8 cellular contexts compared by ENCODE assay signal in the genomic region with DNA sequence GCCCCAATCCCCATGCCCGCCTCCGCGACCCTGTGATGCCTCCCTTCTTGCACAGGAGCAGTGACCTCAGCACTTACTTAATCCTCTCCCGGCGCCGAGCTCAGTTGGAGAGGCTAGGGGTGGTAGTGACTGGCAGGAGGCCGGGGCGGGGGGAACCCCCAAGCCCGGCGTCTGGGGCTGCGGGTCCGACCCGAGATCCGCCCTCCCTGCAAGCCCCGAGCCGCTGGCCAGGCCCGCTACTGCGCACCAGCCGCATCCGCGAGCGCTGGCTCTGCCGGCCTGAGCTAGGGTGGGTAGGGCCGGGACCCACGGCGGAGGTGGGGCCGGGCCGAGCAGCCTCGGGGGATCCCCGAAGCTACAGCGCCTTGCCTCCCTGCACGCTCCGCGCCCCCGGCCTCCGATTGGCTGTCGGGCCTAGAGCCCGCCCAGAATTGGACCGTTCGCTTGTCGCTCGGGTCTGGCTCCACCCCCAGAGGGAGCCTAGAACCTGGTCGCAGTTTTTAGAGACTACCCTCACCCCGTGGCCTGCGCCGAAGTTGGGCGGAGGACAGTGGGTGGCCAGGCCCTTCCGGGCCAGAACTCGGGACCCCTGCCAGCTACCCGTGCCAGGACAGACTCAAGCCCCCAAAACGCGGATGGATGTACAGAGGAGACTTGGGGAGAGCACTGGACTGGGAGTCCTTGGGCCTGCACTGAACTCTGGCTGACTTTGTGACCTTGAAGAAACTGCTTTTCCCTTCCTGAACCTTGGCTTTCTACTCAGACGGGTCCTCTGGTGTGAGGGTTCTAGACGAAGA.
DNase-seq lines count a peak whose midpoint lies in the region; ATAC-seq and TF ChIP-seq lines count a peak whose summit lies in the region.

A gene (minus strand): TSS at position 362 of the 797 bp plus-strand sequence. CDS start 2,048 bp downstream, outside the sequence.

- peak; percentile 59 for TF ChIP-seq POLR2A in GM18951 (IDR thresholded peaks at IDR 0.05; ENCODE audit: extremely low read depth, insufficient read depth, insufficient read length)

- H3K9me3 ChIP-seq in effector memory CD4-positive, alpha-beta T cell (ENCODE audit: control insufficient read depth, low read length) = no peaks in the 10 kb centered on the region

- peak within 1 kb of the TSS; percentile 79 for H3K27ac ChIP-seq in effector memory CD4-positive, alpha-beta T cell (ENCODE audit: insufficient read depth, low read length, poor library complexity, severe bottlenecking)

- no peaks in the 10 kb centered on the region for H3K27me3 ChIP-seq in effector memory CD4-positive, alpha-beta T cell (replicated peaks; ENCODE audit: control insufficient read depth, insufficient read depth, low read length, poor library complexity, severe bottlenecking)

- ATAC-seq in HG03280 (IDR thresholded peaks at IDR 0.05; ENCODE audit: unreplicated experiment) = peak; percentile 81

- in situ Hi-C loops in GM18951 (cut with MboI; ENCODE audit: low sequenced_read_pairs, unreplicated experiment) = no loop called here

- H3K36me3 ChIP-seq in effector memory CD4-positive, alpha-beta T cell (ENCODE audit: control insufficient read depth, insufficient read depth, low read length) = no peaks in the 10 kb centered on the region

- peak; percentile 55 for DNase-seq in AG09309 (ENCODE audit: low read depth)
- peak; percentile 17 for DNase-seq in NCI-H82 treated with DMSO at 0.1 percent for 48 hours (lab: John Stamatoyannopoulos, UW; ENCODE audit: unreplicated experiment)
- peak; percentile 97 for DNase-seq in activated CD8-positive, alpha-beta memory T cell treated with anti-CD3 and anti-CD28 coated beads for 24 hours
- DNase-seq in effector memory CD4-positive, alpha-beta T cell = peak; percentile 88 to 93 (median 90)
- peak; percentile 94 for DNase-seq in medulla oblongata (ENCODE audit: extremely low spot score)
- DNase-seq in stimulated activated CD4-positive, alpha-beta T cell treated with anti-CD3 and anti-CD28 coated beads, TNF-alpha, amount 100 ng/mL, for 4 hours (ENCODE audit: low read depth in 3 of 3) = peak; percentile 90 to 94 (median 91)

- no peak for TF ChIP-seq CTCF in AG09309 (IDR thresholded peaks at IDR 0.05; ENCODE audit: control insufficient read depth, insufficient read depth, low read depth, low read length, missing control alignments)

- H3K4me3 ChIP-seq in AG09309 (ENCODE audit: control insufficient read depth, low read depth, low read length) = peak within 1 kb of the TSS; percentile 51
- H3K4me3 ChIP-seq in effector memory CD4-positive, alpha-beta T cell (ENCODE audit: insufficient read depth, low read depth, low read length, poor library complexity, severe bottlenecking) = peak within 1 kb of the TSS; percentile 68

- peaks cover 40% of the 10 kb centered on the region for H3K4me1 ChIP-seq in effector memory CD4-positive, alpha-beta T cell (ENCODE audit: control insufficient read depth, insufficient read depth, low read length, poor library complexity, severe bottlenecking)

Comparison
In these comparisons a context has a peak if more than half of its experiments do, and no peak if none do; other contexts are left out.
1. Peak in every context shown above with its lines: DNase-seq, ATAC-seq, H3K4me3 ChIP-seq and H3K27ac ChIP-seq.
2. DNase-seq: peak in every context shown above with its lines; median percentile 97 in activated CD8-positive, alpha-beta memory T cell treated with anti-CD3 and anti-CD28 coated beads for 24 hours; 94 in medulla oblongata; 91 in stimulated activated CD4-positive, alpha-beta T cell treated with anti-CD3 and anti-CD28 coated beads, TNF-alpha, amount 100 ng/mL, for 4 hours; 90 in effector memory CD4-positive, alpha-beta T cell; 55 in AG09309; 17 in NCI-H82 treated with DMSO at 0.1 percent for 48 hours.